12 cellular contexts compared by ENCODE assay signal in the genomic region with DNA sequence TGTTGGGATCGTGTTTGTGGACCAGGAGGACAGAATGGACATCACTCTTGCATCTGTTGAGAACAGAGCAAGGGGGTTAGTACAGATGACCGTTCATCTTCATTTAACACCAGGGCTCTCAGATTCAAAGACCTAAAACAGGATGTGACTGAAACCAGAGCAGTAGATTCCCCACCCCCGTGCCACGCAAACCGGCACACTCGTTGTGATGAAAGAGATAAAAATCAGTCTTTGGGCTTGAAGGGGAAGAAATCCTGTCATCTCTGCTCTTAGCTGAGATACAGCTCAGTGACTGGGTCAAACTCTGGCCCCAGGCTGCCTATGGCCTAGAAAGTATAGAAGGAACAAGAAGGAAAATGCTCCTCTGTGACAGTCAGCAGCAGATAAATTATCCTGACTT.
DNase-seq lines count a peak whose midpoint lies in the region; ATAC-seq and TF ChIP-seq lines count a peak whose summit lies in the region.
"Had no signal": no experiment of that assay in that cellular context is flagged by ENCODE, and none has a peak within 500 bp of the region (broad histone marks: within the 10 kb centered on the region; RNA-seq: fewer than 3 reads in every experiment).

No MANE protein-coding gene starts in this region.

- H3K27ac Mint-ChIP-seq in naive thymus-derived CD8-positive, alpha-beta T cell: peak overlapping the region; percentile 89 to 98 (median 95)

- no peaks in the 10 kb centered on the region for H3K27me3 ChIP-seq in dorsolateral prefrontal cortex

- intact Hi-C loops in dorsolateral prefrontal cortex (cut with DNase I): no loop called here

- no peaks in the 10 kb centered on the region for H3K36me3 Mint-ChIP-seq in naive thymus-derived CD8-positive, alpha-beta T cell

- no peak overlapping the region for H3K4me3 ChIP-seq in dorsolateral prefrontal cortex

- DNase-seq in NK-92 treated with Interleukin-12 subunit alpha and Interleukin-12 subunit beta, amount 100 ng/mL, for 24 hours (lab: John Stamatoyannopoulos, UW): peak; percentile 18
- DNase-seq in NK-92 (lab: John Stamatoyannopoulos, UW; ENCODE audit: unreplicated experiment) (no peak), activated T-cell treated with anti-CD3 and anti-CD28 coated beads for 4 hours (peak; percentile 66), kidney glomerular epithelial cell (lab: John Stamatoyannopoulos, UW) (no peak), dorsolateral prefrontal cortex (no peak), NCI-H774 (lab: John Stamatoyannopoulos, UW) (no peak)
- peak; percentile 13 to 71 (median 42) for DNase-seq in naive thymus-derived CD8-positive, alpha-beta T cell
- DNase-seq in stimulated activated naive CD8-positive, alpha-beta T cell treated with anti-CD3 and anti-CD28 coated beads, Interleukin-15, Interleukin-2, amounts not matched to agents 100 U/mL and 50 U/mL, for 24 hours: peak; percentile 72
- DNase-seq: GF-D8, NCI-H2081, occipital lobe, trophoblast cell had no signal

- peaks cover 46 to 75% (median 73%) of the 10 kb centered on the region in 4 donors for H3K4me1 Mint-ChIP-seq in naive thymus-derived CD8-positive, alpha-beta T cell

- H3K27ac ChIP-seq in dorsolateral prefrontal cortex: no peak overlapping the region

- TF ChIP-seq CTCF in dorsolateral prefrontal cortex (IDR thresholded peaks at IDR 0.05 in 54 of 56, conservative IDR thresholded peaks at IDR 0.05 in 2 of 56; ENCODE audit: low read depth in 1 of 56, partially characterized antibody in 56 of 56): no peak

- peak; percentile 24 to 48 for ATAC-seq in naive thymus-derived CD8-positive, alpha-beta T cell
- peak; percentile 69 for ATAC-seq in stimulated activated naive CD8-positive, alpha-beta T cell treated with anti-CD3 and anti-CD28 coated beads, Interleukin-15, Interleukin-2, amounts not matched to agents 100 U/mL and 50 U/mL, for 24 hours

- H3K27me3 Mint-ChIP-seq in naive thymus-derived CD8-positive, alpha-beta T cell: no peaks in the 10 kb centered on the region

- H3K9me3 Mint-ChIP-seq in naive thymus-derived CD8-positive, alpha-beta T cell: no peaks in the 10 kb centered on the region

- POLR2A ChIA-PET in naive thymus-derived CD8-positive, alpha-beta T cell (lab: Charles Lee): interaction anchor here (1.2 to 10.8 kb wide), 4 partner anchors 28 to 374 kb away, joined by 5 to 127 read pairs (median 6); no protein-coding TSS in a partner anchor

- H3K4me3 Mint-ChIP-seq in naive thymus-derived CD8-positive, alpha-beta T cell: peak overlapping the region; percentile 66 to 86 (median 78)

Comparison
In these comparisons a context has a peak if more than half of its experiments do, and no peak if none do; other contexts are left out.
1. DNase-seq: peak in NK-92 treated with Interleukin-12 subunit alpha and Interleukin-12 subunit beta, amount 100 ng/mL, for 24 hours (single experiment), activated T-cell treated with anti-CD3 and anti-CD28 coated beads for 4 hours (single experiment), naive thymus-derived CD8-positive, alpha-beta T cell (10 of 10) and stimulated activated naive CD8-positive, alpha-beta T cell treated with anti-CD3 and anti-CD28 coated beads, Interleukin-15, Interleukin-2, amounts not matched to agents 100 U/mL and 50 U/mL, for 24 hours (single experiment); none in NK-92 (single experiment), kidney glomerular epithelial cell (single experiment), dorsolateral prefrontal cortex (0 of 10) and NCI-H774 (single experiment).